1 cellular context compared by ENCODE assay signal in the genomic region with DNA sequence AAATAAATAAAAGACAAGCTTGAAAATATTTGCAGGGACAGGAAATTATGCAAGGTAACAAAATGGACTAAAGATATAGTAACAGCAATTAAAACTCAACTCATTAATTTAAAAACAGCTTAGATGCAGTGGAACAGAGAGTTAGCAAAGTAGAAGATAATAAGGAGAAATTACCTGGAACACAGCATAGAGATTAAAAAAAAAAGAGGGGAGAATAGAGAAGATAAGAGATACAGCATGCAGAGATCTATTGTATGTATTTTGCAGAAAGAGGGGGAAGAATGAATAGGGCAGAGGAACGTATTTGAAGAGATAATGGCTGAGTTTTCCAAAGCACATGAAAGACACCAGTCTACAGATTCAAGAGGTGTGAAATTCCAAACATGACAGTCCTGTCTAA.
TF ChIP-seq lines count a peak whose summit lies in the region.

No MANE protein-coding gene starts in this region.

TF ChIP-seq in K562, 482 proteins besides CTCF, POLR2A, EP300 and RAD21 (continued from another document):
- TF ChIP-seq, protein P1, sequence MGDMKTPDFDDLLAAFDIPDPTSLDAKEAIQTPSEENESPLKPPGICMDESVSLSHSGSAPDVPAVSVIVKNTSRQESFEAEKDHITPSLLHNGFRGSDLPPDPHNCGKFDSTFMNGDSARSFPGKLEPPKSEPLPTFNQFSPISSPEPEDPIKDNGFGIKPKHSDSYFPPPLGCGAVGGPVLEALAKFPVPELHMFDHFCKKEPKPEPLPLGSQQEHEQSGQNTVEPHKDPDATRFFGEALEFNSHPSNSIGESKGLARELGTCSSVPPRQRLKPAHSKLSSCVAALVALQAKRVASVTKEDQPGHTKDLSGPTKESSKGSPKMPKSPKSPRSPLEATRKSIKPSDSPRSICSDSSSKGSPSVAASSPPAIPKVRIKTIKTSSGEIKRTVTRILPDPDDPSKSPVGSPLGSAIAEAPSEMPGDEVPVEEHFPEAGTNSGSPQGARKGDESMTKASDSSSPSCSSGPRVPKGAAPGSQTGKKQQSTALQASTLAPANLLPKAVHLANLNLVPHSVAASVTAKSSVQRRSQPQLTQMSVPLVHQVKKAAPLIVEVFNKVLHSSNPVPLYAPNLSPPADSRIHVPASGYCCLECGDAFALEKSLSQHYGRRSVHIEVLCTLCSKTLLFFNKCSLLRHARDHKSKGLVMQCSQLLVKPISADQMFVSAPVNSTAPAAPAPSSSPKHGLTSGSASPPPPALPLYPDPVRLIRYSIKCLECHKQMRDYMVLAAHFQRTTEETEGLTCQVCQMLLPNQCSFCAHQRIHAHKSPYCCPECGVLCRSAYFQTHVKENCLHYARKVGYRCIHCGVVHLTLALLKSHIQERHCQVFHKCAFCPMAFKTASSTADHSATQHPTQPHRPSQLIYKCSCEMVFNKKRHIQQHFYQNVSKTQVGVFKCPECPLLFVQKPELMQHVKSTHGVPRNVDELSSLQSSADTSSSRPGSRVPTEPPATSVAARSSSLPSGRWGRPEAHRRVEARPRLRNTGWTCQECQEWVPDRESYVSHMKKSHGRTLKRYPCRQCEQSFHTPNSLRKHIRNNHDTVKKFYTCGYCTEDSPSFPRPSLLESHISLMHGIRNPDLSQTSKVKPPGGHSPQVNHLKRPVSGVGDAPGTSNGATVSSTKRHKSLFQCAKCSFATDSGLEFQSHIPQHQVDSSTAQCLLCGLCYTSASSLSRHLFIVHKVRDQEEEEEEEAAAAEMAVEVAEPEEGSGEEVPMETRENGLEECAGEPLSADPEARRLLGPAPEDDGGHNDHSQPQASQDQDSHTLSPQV (IDR thresholded peaks at IDR 0.05), result no peak
- TF ChIP-seq ZNF12 (CRISPR knock-in tag; IDR thresholded peaks at IDR 0.05), result no peak
- no peak for TF ChIP-seq CXXC5 (CRISPR knock-in tag; IDR thresholded peaks at IDR 0.05)
- no peak for TF ChIP-seq BRD9 (IDR thresholded peaks at IDR 0.05; ENCODE audit: low read depth, partially characterized antibody)
- TF ChIP-seq ZNF184 (CRISPR knock-in tag; IDR thresholded peaks at IDR 0.05), result no peak
- TF ChIP-seq MTF1 (CRISPR knock-in tag; IDR thresholded peaks at IDR 0.05; ENCODE audit: borderline replicate concordance), result no peak
- no peak for TF ChIP-seq HDAC2 (IDR thresholded peaks at IDR 0.05)
- TF ChIP-seq JUNB (CRISPR knock-in tag; conservative IDR thresholded peaks at IDR 0.05), result no peak
- TF ChIP-seq, protein P2, sequence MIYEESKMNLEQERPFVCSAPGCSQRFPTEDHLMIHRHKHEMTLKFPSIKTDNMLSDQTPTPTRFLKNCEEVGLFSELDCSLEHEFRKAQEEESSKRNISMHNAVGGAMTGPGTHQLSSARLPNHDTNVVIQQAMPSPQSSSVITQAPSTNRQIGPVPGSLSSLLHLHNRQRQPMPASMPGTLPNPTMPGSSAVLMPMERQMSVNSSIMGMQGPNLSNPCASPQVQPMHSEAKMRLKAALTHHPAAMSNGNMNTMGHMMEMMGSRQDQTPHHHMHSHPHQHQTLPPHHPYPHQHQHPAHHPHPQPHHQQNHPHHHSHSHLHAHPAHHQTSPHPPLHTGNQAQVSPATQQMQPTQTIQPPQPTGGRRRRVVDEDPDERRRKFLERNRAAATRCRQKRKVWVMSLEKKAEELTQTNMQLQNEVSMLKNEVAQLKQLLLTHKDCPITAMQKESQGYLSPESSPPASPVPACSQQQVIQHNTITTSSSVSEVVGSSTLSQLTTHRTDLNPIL (CRISPR knock-in tag; IDR thresholded peaks at IDR 0.05), result no peak
- TF ChIP-seq ZNF140 (CRISPR knock-in tag; IDR thresholded peaks at IDR 0.05), result no peak
- no peak for TF ChIP-seq ZBTB7A (IDR thresholded peaks at IDR 0.05; ENCODE audit: borderline replicate concordance, control insufficient read depth, low read depth, low read length)
